10 cellular contexts compared by ENCODE assay signal in the genomic region with DNA sequence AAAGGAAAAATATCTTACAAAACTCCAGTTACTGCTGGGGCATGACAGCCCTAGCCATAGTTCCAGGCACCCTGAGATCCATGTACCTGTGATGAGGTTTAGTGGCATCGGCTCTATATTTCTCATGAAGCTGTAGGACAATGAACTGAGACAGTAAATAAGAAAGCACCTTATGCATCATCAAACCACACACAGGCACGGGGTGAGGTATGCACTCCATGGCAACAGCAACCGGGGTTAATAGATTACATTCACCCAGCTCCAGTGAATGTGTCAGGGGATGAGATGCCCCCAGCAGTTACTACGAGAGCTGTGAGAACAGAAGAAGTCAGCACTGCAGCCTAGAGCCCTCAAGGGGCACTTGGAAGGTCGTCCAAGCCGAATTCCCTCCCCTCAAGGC.
DNase-seq lines count a peak whose midpoint lies in the region; ATAC-seq and TF ChIP-seq lines count a peak whose summit lies in the region.
"Had no signal": no experiment of that assay in that cellular context is flagged by ENCODE, and none has a peak within 500 bp of the region (broad histone marks: within the 10 kb centered on the region; RNA-seq: fewer than 3 reads in every experiment).

No MANE protein-coding gene starts in this region.

- in situ Hi-C loops in GM13977 (cut with MboI; ENCODE audit: low pct_unique_long_range_greater_than_20kb, low sequenced_read_pairs, unreplicated experiment) (no loop called here), brain microvascular endothelial cell (cut with HindIII; ENCODE audit: low pct_ligation_motif_present, low sequenced_read_pairs) (no loop called here)

- DNase-seq in GM13977 (ENCODE audit: low spot score) (peak; percentile 26), brain microvascular endothelial cell (peak; percentile 49), HuH-7 (ENCODE audit: low spot score) (no peak), NCI-H128 (lab: John Stamatoyannopoulos, UW; ENCODE audit: unreplicated experiment) (no peak), NCI-H187 treated with DMSO at 0.1 percent for 48 hours (lab: John Stamatoyannopoulos, UW) (no peak), foreskin melanocyte (no peak)
- DNase-seq: CD4-positive, alpha-beta memory T cell; NCI-H1092 had no signal

- ATAC-seq in GM19043 (IDR thresholded peaks at IDR 0.05; ENCODE audit: low read depth, unreplicated experiment) (peak; percentile 72), HG03139 (IDR thresholded peaks at IDR 0.05; ENCODE audit: unreplicated experiment) (peak; percentile 70)

- no peaks in the 10 kb centered on the region for H3K36me3 ChIP-seq in brain microvascular endothelial cell (replicated peaks)

- no peak overlapping the region for H3K4me3 ChIP-seq in brain microvascular endothelial cell (ENCODE audit: low read depth, low read length)

- H3K27ac ChIP-seq in brain microvascular endothelial cell, result no peak overlapping the region

- TF ChIP-seq CTCF in GM13977 (IDR thresholded peaks at IDR 0.05; ENCODE audit: extremely low read depth, insufficient read depth, missing control alignments) (no peak), brain microvascular endothelial cell (IDR thresholded peaks at IDR 0.05; ENCODE audit: low read depth, low read length, missing control alignments) (no peak)

- H3K27me3 ChIP-seq in brain microvascular endothelial cell (replicated peaks), result no peaks in the 10 kb centered on the region

Comparison
In these comparisons a context has a peak if more than half of its experiments do, and no peak if none do; other contexts are left out.
1. DNase-seq: peak in GM13977 (single experiment) and brain microvascular endothelial cell (single experiment); none in HuH-7 (single experiment), NCI-H128 (single experiment), NCI-H187 treated with DMSO at 0.1 percent for 48 hours (single experiment) and foreskin melanocyte (single experiment).